In the genomic region with DNA sequence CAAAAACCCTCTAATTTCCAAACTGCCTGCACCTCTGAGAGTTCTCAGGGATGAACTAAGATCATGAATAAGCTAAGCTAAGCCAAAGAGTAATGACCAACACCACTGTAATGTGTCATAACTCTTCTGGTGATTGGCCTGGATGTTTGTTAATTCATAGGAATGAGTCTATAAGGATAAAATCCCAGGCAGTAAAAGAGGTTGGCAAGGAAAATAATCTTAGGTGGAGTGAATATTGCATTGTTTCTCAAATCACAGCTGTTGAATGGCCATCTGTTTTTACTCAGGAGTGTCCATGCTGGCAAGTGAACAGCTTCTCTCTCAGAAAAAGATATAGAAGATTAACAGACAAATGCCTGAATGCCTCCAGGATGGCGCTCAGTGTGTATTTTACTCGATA, we compare ENCODE assay signal across 15 cellular contexts.
DNase-seq lines count a peak whose midpoint lies in the region; FAIRE-seq and TF ChIP-seq lines count a peak whose summit lies in the region.
"Had no signal": no experiment of that assay in that cellular context is flagged by ENCODE, and none has a peak within 500 bp of the region (broad histone marks: within the 10 kb centered on the region; RNA-seq: fewer than 3 reads in every experiment).

No MANE protein-coding gene starts in this region.

- H3K4me1 ChIP-seq in hepatocyte (ENCODE audit: insufficient read depth) (peaks cover 17% of the 10 kb centered on the region), suprapubic skin (no peaks in the 10 kb centered on the region), small intestine (ENCODE audit: control insufficient read depth in 2 of 2, insufficient read depth in 1 of 2, low read depth in 1 of 2, low read length in 1 of 2) (peaks cover 0 to 6% of the 10 kb centered on the region in 2 donors)

- H3K27ac ChIP-seq in hepatocyte, result peak overlapping the region; percentile 72
- no peak overlapping the region for H3K27ac ChIP-seq in suprapubic skin
- no peak overlapping the region for H3K27ac ChIP-seq in small intestine (ENCODE audit: low read depth in 1 of 2, low read length in 1 of 2)
- H3K27ac ChIP-seq: C4-2B, dorsolateral prefrontal cortex, HL-60 had no signal

- WGBS in hepatocyte (ENCODE audit: low lambda C conversion rate, missing lambda C conversion rate), result 40% methylated on average over 2 of the region's 2 CpGs
- 79% methylated on average over 2 of the region's 2 CpGs for WGBS in suprapubic skin
- WGBS in small intestine, 3 donors, result 67 to 90% (median 84%) methylated on average over 2 of the region's 2 CpGs

- H3K27me3 ChIP-seq in hepatocyte (no peaks in the 10 kb centered on the region), suprapubic skin (no peaks in the 10 kb centered on the region), small intestine (ENCODE audit: control insufficient read depth in 2 of 2, insufficient read depth in 2 of 2, low read length in 2 of 2) (no peaks in the 10 kb centered on the region)
- H3K27me3 ChIP-seq: dorsolateral prefrontal cortex had no signal

- H3K79me2 ChIP-seq in hepatocyte, result no peaks in the 10 kb centered on the region

- no peak overlapping the region for H2AFZ ChIP-seq in hepatocyte

- no peak for TF ChIP-seq POLR2A in suprapubic skin (IDR thresholded peaks at IDR 0.05)
- TF ChIP-seq POLR2A in GM12891 (IDR thresholded peaks at IDR 0.05; ENCODE audit: low read depth, low read length), result no peak

- H3K9me2 ChIP-seq in hepatocyte (replicated peaks; ENCODE audit: insufficient read depth), result no peaks in the 10 kb centered on the region

- peak overlapping the region; percentile 33 for H3K4me2 ChIP-seq in hepatocyte

- no peak for FAIRE-seq in GM12891 (lab: Jason Lieb, UNC)
- no peak for FAIRE-seq in small intestine (lab: Jason Lieb, UNC)

- no peaks in the 10 kb centered on the region for H3K36me3 ChIP-seq in hepatocyte (replicated peaks; ENCODE audit: insufficient read depth, low read depth)
- H3K36me3 ChIP-seq in suprapubic skin, result no peaks in the 10 kb centered on the region
- no peaks in the 10 kb centered on the region for H3K36me3 ChIP-seq in small intestine (ENCODE audit: control insufficient read depth in 2 of 2, insufficient read depth in 2 of 2, low read length in 2 of 2)

- TF ChIP-seq CTCF in hepatocyte (IDR thresholded peaks at IDR 0.05; ENCODE audit: poor library complexity), result no peak
- TF ChIP-seq CTCF in suprapubic skin (IDR thresholded peaks at IDR 0.05), result no peak

- no peak overlapping the region for H3K4me3 ChIP-seq in hepatocyte
- H3K4me3 ChIP-seq in suprapubic skin, result no peak overlapping the region
- H3K4me3 ChIP-seq in small intestine (ENCODE audit: low read depth in 1 of 2, low read length in 2 of 2), result no peak overlapping the region
- H3K4me3 ChIP-seq: dorsolateral prefrontal cortex had no signal

- no peak for TF ChIP-seq EP300 in suprapubic skin (IDR thresholded peaks at IDR 0.05)

- no peaks in the 10 kb centered on the region for H4K20me1 ChIP-seq in hepatocyte (ENCODE audit: insufficient read depth, poor library complexity, severe bottlenecking)

- H3K9me3 ChIP-seq in hepatocyte (ENCODE audit: low read depth) (no peaks in the 10 kb centered on the region), suprapubic skin (no peaks in the 10 kb centered on the region), small intestine (ENCODE audit: control insufficient read depth, low read depth) (no peaks in the 10 kb centered on the region)

- peak; percentile 25 for DNase-seq in AG08396 (ENCODE audit: low spot score)
- peak; percentile 83 for DNase-seq in HS-5 (ENCODE audit: low read depth)
- DNase-seq in cerebellum (ENCODE audit: low spot score), result peak; percentile 20
- DNase-seq in hepatocyte (ENCODE audit: low spot score), result peak; percentile 44
- DNase-seq in suprapubic skin (ENCODE audit: low spot score in 2 of 2), result no peak
- DNase-seq in NCI-H2107 treated with DMSO at 0.1 percent for 48 hours (lab: John Stamatoyannopoulos, UW; ENCODE audit: unreplicated experiment), result no peak
- no peak for DNase-seq in GM12891 (ENCODE audit: insufficient read length, low spot score)
- DNase-seq in small intestine, result no peak
- DNase-seq: dorsolateral prefrontal cortex; midbrain; RPMI8226; stimulated activated CD4-positive, alpha-beta T cell treated with anti-CD3 and anti-CD28 coated beads, Interleukin-4, amount 100 ng/mL, for 24 hours; stimulated activated naive CD4-positive, alpha-beta T cell treated with Interleukin-2 at 50 U/mL for 16 hours had no signal

TF ChIP-seq in GM12891, 5 proteins besides CTCF, POLR2A, EP300 and RAD21:
- TF ChIP-seq POLR2AphosphoS5 (IDR thresholded peaks at IDR 0.05; ENCODE audit: low read depth, low read length) (no peak), PAX5 (IDR thresholded peaks at IDR 0.05; ENCODE audit: insufficient read depth, low read length, severe bottlenecking) (no peak), SPI1 (IDR thresholded peaks at IDR 0.05; ENCODE audit: low read depth, low read length) (no peak), TAF1 (IDR thresholded peaks at IDR 0.05; ENCODE audit: low read depth, low read length) (no peak), POU2F2 (IDR thresholded peaks at IDR 0.05; ENCODE audit: low read depth, low read length) (no peak)

Comparison
In these comparisons a context has a peak if more than half of its experiments do, and no peak if none do; other contexts are left out.
1. DNase-seq: peak in AG08396 (single experiment), HS-5 (single experiment), cerebellum (single experiment) and hepatocyte (single experiment); none in suprapubic skin (0 of 2), NCI-H2107 treated with DMSO at 0.1 percent for 48 hours (single experiment), GM12891 (single experiment) and small intestine (single experiment).